ENCODE assay signal across 10 cellular contexts in genomic region chr20:3405696-3406358, GRCh38. TPM values are rescaled to one million over a fixed set of nuclear protein-coding genes. Genes with fewer than 3 reads are reported as not detected.
DNase-seq lines count a peak whose midpoint lies in the region; FAIRE-seq and TF ChIP-seq lines count a peak whose summit lies in the region.
"Had no signal": no experiment of that assay in that cellular context is flagged by ENCODE, and none has a peak within 500 bp of the region (broad histone marks: within the 10 kb centered on the region; RNA-seq: fewer than 3 reads in every experiment).

No MANE protein-coding gene starts in this region.

- H3K27me3 Mint-ChIP-seq in endodermal cell (ENCODE audit: insufficient read depth) (peaks cover 9% of the 10 kb centered on the region), nephron (ENCODE audit: low read depth) (peaks cover 3% of the 10 kb centered on the region)

- FAIRE-seq in GM12892 (lab: Jason Lieb, UNC), result no peak

- TF ChIP-seq POLR2A in GM12892 (IDR thresholded peaks at IDR 0.05; ENCODE audit: low read depth, low read length), result no peak

- H3K36me3 ChIP-seq in NT2/D1 (ENCODE audit: insufficient read depth, insufficient read length, low read length) (no peaks in the 10 kb centered on the region), endodermal cell (ENCODE audit: control insufficient read depth, insufficient read depth, low read length) (no peaks in the 10 kb centered on the region)

- H3K4me1 Mint-ChIP-seq in endodermal cell, result peaks cover 10% of the 10 kb centered on the region
- H3K4me1 Mint-ChIP-seq in nephron, result peaks cover 22% of the 10 kb centered on the region

- H3K9me3 Mint-ChIP-seq in endodermal cell (no peaks in the 10 kb centered on the region), nephron (peaks cover 3% of the 10 kb centered on the region)

- H3K4me1 ChIP-seq in NT2/D1 (ENCODE audit: insufficient read depth, insufficient read length), result no peaks in the 10 kb centered on the region
- H3K4me1 ChIP-seq in endodermal cell (ENCODE audit: control insufficient read depth, insufficient read depth, low read length), result peaks cover 4% of the 10 kb centered on the region

- H3K27me3 ChIP-seq in NT2/D1 (ENCODE audit: insufficient read depth, insufficient read length) (peaks cover 14% of the 10 kb centered on the region), endodermal cell (ENCODE audit: control insufficient read depth, insufficient read depth, low read length, poor library complexity, severe bottlenecking) (peaks cover 6% of the 10 kb centered on the region)

- H3K27ac Mint-ChIP-seq in endodermal cell (no peak overlapping the region), nephron (peak overlapping the region; percentile 79 to 85 (median 84))

- H3K9me3 ChIP-seq in NT2/D1 (ENCODE audit: insufficient read depth, low read length) (no peaks in the 10 kb centered on the region), endodermal cell (ENCODE audit: control insufficient read depth, low read length) (peaks cover 7% of the 10 kb centered on the region)

- WGBS in endodermal cell (ENCODE audit: insufficient coverage in 1 of 2, insufficient read length in 1 of 2), 2 experiments, result 75 to 91% methylated on average over 2 to 3 of the region's 3 CpGs

- no peaks in the 10 kb centered on the region for H3K36me3 Mint-ChIP-seq in endodermal cell (ENCODE audit: low read depth)
- H3K36me3 Mint-ChIP-seq in nephron (ENCODE audit: low read depth), result no peaks in the 10 kb centered on the region

- peak overlapping the region; percentile 75 for H3K4me3 ChIP-seq in AG09309 (ENCODE audit: control insufficient read depth, low read depth, low read length)
- peak overlapping the region; percentile 71 for H3K4me3 ChIP-seq in NT2/D1 (ENCODE audit: insufficient read length, low read depth)
- peak overlapping the region; percentile 97 for H3K4me3 ChIP-seq in endodermal cell (ENCODE audit: low read length)

- peak overlapping the region; percentile 93 for H3K4me3 Mint-ChIP-seq in endodermal cell
- peak overlapping the region; percentile 89 to 91 (median 91) for H3K4me3 Mint-ChIP-seq in nephron

- DNase-seq in AG09309 (ENCODE audit: low read depth), result no peak
- no peak for DNase-seq in NT2/D1 (ENCODE audit: low read depth, low spot score)
- DNase-seq in endodermal cell, result no peak
- DNase-seq in NCI-H2196 treated with DMSO at 0.1 percent for 48 hours (lab: John Stamatoyannopoulos, UW; ENCODE audit: unreplicated experiment), result no peak
- no peak for DNase-seq in mesenteric fat pad (ENCODE audit: low spot score)
- DNase-seq in midbrain (lab: John Stamatoyannopoulos, UW), result no peak
- no peak for DNase-seq in GM12892 (ENCODE audit: insufficient read length)
- DNase-seq: cortex of kidney; stimulated activated CD4-positive, alpha-beta T cell treated with anti-CD3 and anti-CD28 coated beads, Interleukin-4, amount 100 ng/mL, for 24 hours had no signal

- no peak overlapping the region for H3K27ac ChIP-seq in endodermal cell (ENCODE audit: low read depth, low read length)

- no peak overlapping the region for H3K9ac ChIP-seq in NT2/D1 (ENCODE audit: insufficient read length, low read depth)
- H3K9ac ChIP-seq in endodermal cell (ENCODE audit: extremely low read depth, low read length, poor library complexity, severe bottlenecking), result peak overlapping the region; percentile 73

- TF ChIP-seq CTCF in AG09309 (IDR thresholded peaks at IDR 0.05; ENCODE audit: control insufficient read depth, insufficient read depth, low read depth, low read length, missing control alignments) (no peak), endodermal cell (conservative IDR thresholded peaks at IDR 0.05) (no peak), nephron (IDR thresholded peaks at IDR 0.05; ENCODE audit: unreplicated experiment in 3 of 3) (no peak)

RNA-seq across cellular contexts. Expression of gene DNAAF9, which starts 1.6 kb away (rescaled TPM):
- total RNA-seq in endodermal cell (10 to 100 TPM in 1 of 2 donors, 1 to 10 TPM in 1; 9.6 to 12.1 TPM), mesenteric fat pad (26.1 TPM)
- 13.1 TPM for polyA plus RNA-seq in endodermal cell (2013, experiment 1 of 2)
- 12.3 TPM for polyA plus RNA-seq in endodermal cell (2013, experiment 2 of 2)
- 0.23 TPM for polyA plus RNA-seq in GM12892 (2012; ENCODE audit: missing spikeins)
